ENCODE assay signal across 8 cellular contexts in the genomic region with DNA sequence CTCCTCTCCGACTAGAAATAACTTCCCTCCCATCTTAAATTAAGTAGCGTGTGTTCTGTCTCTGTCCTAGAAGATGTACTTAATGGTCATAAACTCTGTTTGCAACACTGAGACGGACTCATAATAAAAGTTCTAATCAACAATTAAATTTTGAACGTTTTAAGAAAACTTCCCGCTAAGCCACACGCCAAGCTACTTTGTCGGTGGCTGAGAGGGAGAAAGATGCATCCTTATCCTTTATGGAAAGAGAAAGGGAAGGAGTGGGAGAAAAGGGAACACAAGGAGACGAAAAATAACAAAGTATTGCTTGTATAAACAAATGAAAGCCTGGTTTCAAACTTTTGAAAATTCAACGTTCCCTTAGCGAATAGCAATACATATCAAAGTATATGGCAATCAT. TPM values are rescaled to one million over a fixed set of nuclear protein-coding genes. Genes with fewer than 3 reads are reported as not detected.
DNase-seq lines count a peak whose midpoint lies in the region; ATAC-seq, FAIRE-seq and TF ChIP-seq lines count a peak whose summit lies in the region.

No MANE protein-coding gene starts in this region.

- POLR2A ChIA-PET in OCI-LY7 (lab: Charles Lee): interaction anchor here (1.3 kb wide), 1 partner anchor 10 kb away, joined by 4 read pairs; no protein-coding TSS in a partner anchor

- TF ChIP-seq CTCF in OCI-LY7 (conservative IDR thresholded peaks at IDR 0.05; ENCODE audit: low read length) (no peak), epithelial cell of esophagus (IDR thresholded peaks at IDR 0.05; ENCODE audit: insufficient read depth, low read depth, low read length, missing control alignments) (no peak)

- intact Hi-C loops in OCI-LY7 (cut with micrococcal nuclease; ENCODE audit: unreplicated experiment): no loop called here

- no peaks in the 10 kb centered on the region for H3K27me3 ChIP-seq in rectal smooth muscle tissue (ENCODE audit: control insufficient read depth, insufficient read depth, low read length)

- H3K27ac ChIP-seq in OCI-LY7 (ENCODE audit: low read depth, low read length, poor library complexity, severe bottlenecking): no peak overlapping the region
- H3K27ac ChIP-seq in rectal smooth muscle tissue (ENCODE audit: low read depth, low read length): peak overlapping the region; percentile 92

- peak; percentile 46 for FAIRE-seq in GM12892 (lab: Jason Lieb, UNC)

- no peaks in the 10 kb centered on the region for H3K9me2 ChIP-seq in OCI-LY7 (ENCODE audit: insufficient read depth, low read length)

- no peak for ATAC-seq in GM18867 (IDR thresholded peaks at IDR 0.05; ENCODE audit: unreplicated experiment)

- peak overlapping the region; percentile 61; the same call in 1 of the 2 replicates for H2AFZ ChIP-seq in OCI-LY7 (ENCODE audit: low read length)

- H4K20me1 ChIP-seq in OCI-LY7 (ENCODE audit: insufficient read depth, low read length): no peaks in the 10 kb centered on the region

- no peak for TF ChIP-seq POLR2A in GM12892 (IDR thresholded peaks at IDR 0.05; ENCODE audit: low read depth, low read length)

- no peaks in the 10 kb centered on the region for H3K79me2 ChIP-seq in OCI-LY7 (ENCODE audit: insufficient read depth, low read depth, low read length)

- CTCF ChIA-PET in OCI-LY7 (lab: Charles Lee; ENCODE audit: unreplicated experiment): no interaction called here

- peak overlapping the region; percentile 77 for H3K4me2 ChIP-seq in OCI-LY7 (ENCODE audit: low read length)

- no peak for DNase-seq in GM12892 (ENCODE audit: insufficient read length)
- no peak for DNase-seq in OCI-LY7 (ENCODE audit: low spot score)
- DNase-seq in epithelial cell of esophagus (ENCODE audit: low read depth): peak; percentile 12
- no peak for DNase-seq in activated gamma-delta T cell treated with Interleukin-2 at 50 U/mL for 16 hours
- no peak for DNase-seq in NCI-H146 (lab: John Stamatoyannopoulos, UW)
- DNase-seq in GOT3 (lab: John Stamatoyannopoulos, UW): no peak

- no peaks in the 10 kb centered on the region for H3K9me3 ChIP-seq in OCI-LY7 (ENCODE audit: low read length)

- peaks cover 14% of the 10 kb centered on the region for H3K4me1 ChIP-seq in OCI-LY7 (ENCODE audit: insufficient read depth, low read length, poor library complexity, severe bottlenecking)
- peaks cover 9% of the 10 kb centered on the region for H3K4me1 ChIP-seq in rectal smooth muscle tissue (ENCODE audit: control insufficient read depth, insufficient read depth, low read length)

- H3K36me3 ChIP-seq in OCI-LY7 (ENCODE audit: insufficient read depth, low read length) (no peaks in the 10 kb centered on the region), rectal smooth muscle tissue (ENCODE audit: control insufficient read depth, insufficient read depth, low read length) (no peaks in the 10 kb centered on the region)

- H3K9ac ChIP-seq in rectal smooth muscle tissue (ENCODE audit: low read length): no peak overlapping the region

- BruUV-seq in OCI-LY7 (replicated peaks; lab: Mats Ljungman, UMichigan): no TSS peak

- H3K4me3 ChIP-seq in OCI-LY7 (ENCODE audit: low read depth, low read length, poor library complexity, severe bottlenecking) (peak overlapping the region; percentile 69), epithelial cell of esophagus (ENCODE audit: low read length) (peak overlapping the region; percentile 64), rectal smooth muscle tissue (ENCODE audit: low read length) (peak overlapping the region; percentile 60)

RNA-seq across cellular contexts. Expression of a gene that starts 0.9 kb away (rescaled TPM):
- 2.5 TPM for polyA plus RNA-seq in GM12892 (2012; ENCODE audit: missing spikeins)
- 3.0 and 3.7 TPM in 2 replicates for total RNA-seq in OCI-LY7 (2014; rRNA removed; shearing (Covaris generic))
- 9.5 and 16.2 TPM in 2 replicates for total RNA-seq in OCI-LY7 (2022)
